Comparison of ENCODE assay signal across 21 cellular contexts in the genomic region with DNA sequence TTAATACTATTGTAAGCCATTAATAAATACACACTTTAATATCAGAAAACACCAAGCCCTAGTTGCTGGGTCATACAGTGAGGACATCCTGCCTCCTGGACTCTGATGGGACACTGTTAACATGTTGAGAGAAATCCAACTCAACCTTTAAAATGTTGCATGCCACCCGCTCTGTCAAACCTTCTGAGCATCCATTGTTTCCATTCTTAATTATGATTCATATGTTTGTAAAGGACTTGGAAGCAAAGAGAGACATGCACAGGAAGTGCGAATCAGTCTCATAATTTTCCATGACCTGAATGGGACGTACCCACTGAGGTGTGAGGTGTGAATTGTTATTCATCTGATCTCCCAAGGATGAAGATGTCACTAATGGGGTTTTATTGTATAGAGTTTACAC.
"Had no signal": no experiment of that assay in that cellular context is flagged by ENCODE, and none has a peak within 500 bp of the region (broad histone marks: within the 10 kb centered on the region; RNA-seq: fewer than 3 reads in every experiment).

No MANE protein-coding gene starts in this region.

- H3K9me3 Mint-ChIP-seq: endodermal cell had no signal

- DNase-seq: colonic mucosa; effector CD4-positive, alpha-beta T cell; endodermal cell; heart left ventricle; hippocampal formation; kidney glomerular epithelial cell; mucosa of descending colon; natural killer cell; posterior cingulate gyrus; spleen; stimulated activated CD4-positive, alpha-beta T cell treated with anti-CD3 and anti-CD28 coated beads, Interleukin-15, amount 100 ng/mL, for 24 hours; stimulated activated CD4-positive, alpha-beta T cell treated with anti-CD3 and anti-CD28 coated beads, Interleukin-1b, Interleukin-23, amount 100 ng/mL, for 48 hours; stimulated activated CD4-positive, alpha-beta T cell treated with anti-CD3 and anti-CD28 coated beads, Interleukin-4, amount 100 ng/mL, for 24 hours; stomach; substantia nigra; transverse colon had no signal

- H3K4me3 Mint-ChIP-seq: endodermal cell; natural killer cell; neural crest cell; stimulated activated memory B cell treated with anti-CD40 and anti-IgM and Interleukin-4, amounts not matched to agents 10 μg/mL and 1 μg/mL and 100 μg/mL, for 72 hours had no signal

- H3K36me3 Mint-ChIP-seq: natural killer cell; stimulated activated memory B cell treated with anti-CD40 and anti-IgM and Interleukin-4, amounts not matched to agents 10 μg/mL and 1 μg/mL and 100 μg/mL, for 72 hours had no signal

- H3K27me3 Mint-ChIP-seq: stimulated activated memory B cell treated with anti-CD40 and anti-IgM and Interleukin-4, amounts not matched to agents 10 μg/mL and 1 μg/mL and 100 μg/mL, for 72 hours had no signal

- H3K36me3 ChIP-seq: colonic mucosa, heart left ventricle, spleen, stomach, thoracic aorta, transverse colon had no signal

- H3K27me3 ChIP-seq: colonic mucosa, heart left ventricle, spleen, transverse colon had no signal

- H3K27ac Mint-ChIP-seq: endodermal cell; natural killer cell; stimulated activated memory B cell treated with anti-CD40 and anti-IgM and Interleukin-4, amounts not matched to agents 10 μg/mL and 1 μg/mL and 100 μg/mL, for 72 hours had no signal

- H3K4me1 Mint-ChIP-seq: natural killer cell; neural crest cell; stimulated activated memory B cell treated with anti-CD40 and anti-IgM and Interleukin-4, amounts not matched to agents 10 μg/mL and 1 μg/mL and 100 μg/mL, for 72 hours had no signal

- FAIRE-seq: endothelial cell of umbilical vein, islet of Langerhans had no signal

- H3K4me3 ChIP-seq: colonic mucosa, heart left ventricle, mucosa of descending colon, spleen, stomach, thoracic aorta, transverse colon had no signal
